In genomic region chr4:96355414-96355813, GRCh38 we compare ENCODE assay signal across 30 cellular contexts.
"Had no signal": no experiment of that assay in that cellular context is flagged by ENCODE, and none has a peak within 500 bp of the region (broad histone marks: within the 10 kb centered on the region; RNA-seq: fewer than 3 reads in every experiment).

No MANE protein-coding gene starts in this region.

- H3K4me1 Mint-ChIP-seq: stimulated activated memory B cell treated with anti-CD40 and anti-IgM and Interleukin-4, amounts not matched to agents 10 μg/mL and 1 μg/mL and 100 μg/mL, for 72 hours; stimulated activated naive CD8-positive, alpha-beta T cell treated with anti-CD3 and anti-CD28 coated beads, Interleukin-15, amount 100 ng/mL, for 72 hours had no signal

- H3K27me3 ChIP-seq: left lung, neutrophil, right atrium auricular region, right lobe of liver, thyroid gland, transverse colon, upper lobe of left lung, vagina had no signal

- H3K4me3 ChIP-seq: left lung, lung, mucosa of descending colon, right atrium auricular region, right lobe of liver, smooth muscle cell, thyroid gland, transverse colon, upper lobe of left lung, vagina had no signal

- H3K27ac ChIP-seq: left lung, neutrophil, parathyroid adenoma, right atrium auricular region, right lobe of liver, thyroid gland, transverse colon, upper lobe of left lung, vagina had no signal

- H3K79me2 ChIP-seq: parathyroid adenoma had no signal

- H3K36me3 Mint-ChIP-seq: immature natural killer cell; naive thymus-derived CD4-positive, alpha-beta T cell; natural killer cell treated with Interleukin-12 subunit alpha and Interleukin-12 subunit beta and Interleukin-15 and Interleukin-18, amount 100 ng/mL, for 72 hours; stimulated activated memory B cell treated with anti-CD40 and anti-IgM and Interleukin-4, amounts not matched to agents 10 μg/mL and 1 μg/mL and 100 μg/mL, for 72 hours had no signal

- H3K9me3 Mint-ChIP-seq: natural killer cell treated with Interleukin-12 subunit alpha and Interleukin-12 subunit beta and Interleukin-15 and Interleukin-18, amount 100 ng/mL, for 72 hours; neural crest cell; stimulated activated naive CD8-positive, alpha-beta T cell treated with anti-CD3 and anti-CD28 coated beads, Interleukin-15, amount 100 ng/mL, for 72 hours had no signal

- DNase-seq: hypothalamus; immature natural killer cell; kidney; left colon; left lung; mesendoderm; midbrain; mucosa of descending colon; naive thymus-derived CD4-positive, alpha-beta T cell; occipital lobe; right lobe of liver; stimulated activated CD4-positive, alpha-beta T cell treated with anti-CD3 and anti-CD28 coated beads, Interleukin-1b, Interleukin-23, amount 100 ng/mL, for 48 hours; stimulated activated CD4-positive, alpha-beta T cell treated with anti-CD3 and anti-CD28 coated beads, Interleukin-2, amount 100 ng/mL, for 48 hours; stimulated activated CD4-positive, alpha-beta T cell treated with anti-CD3 and anti-CD28 coated beads, Interleukin-4, amount 100 ng/mL, for 4 hours; stimulated activated CD8-positive, alpha-beta memory T cell treated with anti-CD3 and anti-CD28 coated beads, Interleukin-4, amount 100 ng/mL, for 48 hours; stimulated activated naive CD4-positive, alpha-beta T cell treated with Interleukin-2 at 50 U/mL for 16 hours; stimulated activated naive CD8-positive, alpha-beta T cell treated with anti-CD3 and anti-CD28 coated beads, Interleukin-15, amount 100 ng/mL, for 72 hours; substantia nigra; thyroid gland; transverse colon; upper lobe of left lung had no signal

- H3K4me2 ChIP-seq: smooth muscle cell had no signal

- ATAC-seq: left colon; left lung; mucosa of descending colon; naive thymus-derived CD4-positive, alpha-beta T cell; natural killer cell treated with Interleukin-12 subunit alpha and Interleukin-12 subunit beta and Interleukin-15 and Interleukin-18, amount 100 ng/mL, for 72 hours; right lobe of liver; stimulated activated memory B cell treated with anti-CD40 and anti-IgM and Interleukin-4, amounts not matched to agents 10 μg/mL and 1 μg/mL and 100 μg/mL, for 72 hours; stimulated activated naive CD8-positive, alpha-beta T cell treated with anti-CD3 and anti-CD28 coated beads, Interleukin-15, amount 100 ng/mL, for 72 hours had no signal

- H3K9ac ChIP-seq: parathyroid adenoma had no signal

- H3K27ac Mint-ChIP-seq: immature natural killer cell; naive thymus-derived CD4-positive, alpha-beta T cell; natural killer cell treated with Interleukin-12 subunit alpha and Interleukin-12 subunit beta and Interleukin-15 and Interleukin-18, amount 100 ng/mL, for 72 hours; stimulated activated memory B cell treated with anti-CD40 and anti-IgM and Interleukin-4, amounts not matched to agents 10 μg/mL and 1 μg/mL and 100 μg/mL, for 72 hours; stimulated activated naive CD8-positive, alpha-beta T cell treated with anti-CD3 and anti-CD28 coated beads, Interleukin-15, amount 100 ng/mL, for 72 hours had no signal

- H3K4me1 ChIP-seq: left lung, parathyroid adenoma, right atrium auricular region, right lobe of liver, vagina had no signal

- H3K9me3 ChIP-seq: left lung, mucosa of descending colon, neutrophil, right atrium auricular region, right lobe of liver, thyroid gland, transverse colon, upper lobe of left lung, vagina had no signal

- H2AFZ ChIP-seq: parathyroid adenoma had no signal

- H3K36me3 ChIP-seq: left lung, neutrophil, right atrium auricular region, right lobe of liver, thyroid gland, transverse colon, upper lobe of left lung, vagina had no signal

- H3K27me3 Mint-ChIP-seq: naive thymus-derived CD4-positive, alpha-beta T cell; natural killer cell treated with Interleukin-12 subunit alpha and Interleukin-12 subunit beta and Interleukin-15 and Interleukin-18, amount 100 ng/mL, for 72 hours; stimulated activated memory B cell treated with anti-CD40 and anti-IgM and Interleukin-4, amounts not matched to agents 10 μg/mL and 1 μg/mL and 100 μg/mL, for 72 hours; stimulated activated naive CD8-positive, alpha-beta T cell treated with anti-CD3 and anti-CD28 coated beads, Interleukin-15, amount 100 ng/mL, for 72 hours had no signal

- H3K4me3 Mint-ChIP-seq: immature natural killer cell; naive thymus-derived CD4-positive, alpha-beta T cell; natural killer cell treated with Interleukin-12 subunit alpha and Interleukin-12 subunit beta and Interleukin-15 and Interleukin-18, amount 100 ng/mL, for 72 hours; neural crest cell; stimulated activated memory B cell treated with anti-CD40 and anti-IgM and Interleukin-4, amounts not matched to agents 10 μg/mL and 1 μg/mL and 100 μg/mL, for 72 hours; stimulated activated naive CD8-positive, alpha-beta T cell treated with anti-CD3 and anti-CD28 coated beads, Interleukin-15, amount 100 ng/mL, for 72 hours had no signal
